ENCODE assay signal across 2 cellular contexts in genomic region chr6:147178355-147178754, GRCh38.
TF ChIP-seq lines count a peak whose summit lies in the region.

No MANE protein-coding gene starts in this region.

TF ChIP-seq in IMR-90, 13 proteins besides CTCF, POLR2A, EP300 and RAD21:
- TF ChIP-seq MAFK (IDR thresholded peaks at IDR 0.05; ENCODE audit: low read depth, low read length) (peak; percentile 51; the same call in 1 of the 2 replicates), SMC3 (IDR thresholded peaks at IDR 0.05; ENCODE audit: low read depth, low read length) (no peak)

TF ChIP-seq in K562, 482 proteins besides CTCF, POLR2A, EP300 and RAD21:
- TF ChIP-seq LEF1 (IDR thresholded peaks at IDR 0.05) (no peak), C11orf30 (IDR thresholded peaks at IDR 0.05; ENCODE audit: low read depth) (peak; percentile 66; the same call in 1 of the 2 replicates), MAFK (IDR thresholded peaks at IDR 0.05; ENCODE audit: low read length) (peak; percentile 37; the same call in 1 of the 2 replicates), MYBL2 (IDR thresholded peaks at IDR 0.05; ENCODE audit: low read depth) (no peak), MYBL2 (CRISPR knock-in tag; IDR thresholded peaks at IDR 0.05; ENCODE audit: borderline replicate concordance) (no peak), MAFF (IDR thresholded peaks at IDR 0.05; ENCODE audit: low read length) (peak; percentile 43), ZNF316 (IDR thresholded peaks at IDR 0.05) (peak; percentile 92), BRCA1 (IDR thresholded peaks at IDR 0.05) (no peak), BRCA1 (CRISPR knock-in tag; IDR thresholded peaks at IDR 0.05) (no peak), HMGXB4 (CRISPR knock-in tag; IDR thresholded peaks at IDR 0.05) (no peak), ESRRB (CRISPR knock-in tag; IDR thresholded peaks at IDR 0.05; ENCODE audit: borderline replicate concordance) (no peak)
TF ChIP-seq in K562: peak in this region for 4.
